In the genomic region with DNA sequence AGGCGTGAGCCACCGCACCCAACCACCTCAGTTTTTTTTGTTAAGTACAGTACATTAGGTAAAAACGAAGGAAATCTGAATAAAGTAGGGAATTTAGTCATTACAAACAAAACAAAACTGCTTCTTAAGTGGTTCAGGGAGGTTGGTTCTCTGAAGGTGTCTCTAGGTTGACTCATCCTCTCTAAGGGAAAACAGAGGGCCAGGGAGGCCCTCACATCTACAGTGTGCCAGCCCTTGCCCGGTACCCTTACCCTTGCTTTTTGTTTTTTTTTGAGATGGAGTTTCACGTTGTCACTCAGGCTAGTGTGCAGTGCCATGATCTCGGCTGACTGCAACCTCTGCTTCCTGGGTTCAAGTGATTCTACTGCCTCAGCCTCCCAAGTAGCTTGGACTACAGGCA, we compare ENCODE assay signal across 24 cellular contexts. TPM values are rescaled to one million over a fixed set of nuclear protein-coding genes. Genes with fewer than 3 reads are reported as not detected.
DNase-seq lines count a peak whose midpoint lies in the region; ATAC-seq and TF ChIP-seq lines count a peak whose summit lies in the region.
"Had no signal": no experiment of that assay in that cellular context is flagged by ENCODE, and none has a peak within 500 bp of the region (broad histone marks: within the 10 kb centered on the region; RNA-seq: fewer than 3 reads in every experiment).

No MANE protein-coding gene starts in this region.

- no peaks in the 10 kb centered on the region for H3K9me3 Mint-ChIP-seq in activated CD8-positive, alpha-beta memory T cell treated with anti-CD3 and anti-CD28 coated beads, Interleukin-2, amount 10 ng/mL, durations not matched to agents 7 days and 5 days (ENCODE audit: low read depth)
- peaks cover 5% of the 10 kb centered on the region in 2 donors for H3K9me3 Mint-ChIP-seq in stimulated activated naive B cell treated with anti-CD40 and anti-IgM and Interleukin-4, amounts not matched to agents 10 μg/mL and 1 μg/mL and 100 μg/mL, for 72 hours
- H3K9me3 Mint-ChIP-seq: activated B cell treated with CpG ODN at 0.5 μM for 24 hours had no signal

- ATAC-seq in activated CD8-positive, alpha-beta memory T cell treated with anti-CD3 and anti-CD28 coated beads, Interleukin-2, amount 10 ng/mL, durations not matched to agents 7 days and 5 days = no peak
- ATAC-seq in SK-N-SH treated with all-trans-retinoic acid at 6 μM for 48 hours (0 out of 3 replicates have a peak, but pooled peaks have one; percentile 16), foreskin keratinocyte (no peak), HG03045 (IDR thresholded peaks at IDR 0.05; ENCODE audit: unreplicated experiment) (no peak)
- no peak for ATAC-seq in stimulated activated naive B cell treated with anti-CD40 and anti-IgM and Interleukin-4, amounts not matched to agents 10 μg/mL and 1 μg/mL and 100 μg/mL, for 72 hours (replicated peaks)
- ATAC-seq: gastroesophageal sphincter; left cardiac atrium; natural killer cell treated with Interleukin-12 subunit alpha and Interleukin-12 subunit beta and Interleukin-15 and Interleukin-18, amount 100 ng/mL, for 72 hours had no signal

- peak overlapping the region; percentile 31 to 100 for H3K27ac ChIP-seq in ascending aorta
- H3K27ac ChIP-seq in foreskin keratinocyte = no peak overlapping the region
- H3K27ac ChIP-seq: C4-2B had no signal

- peaks cover 48% of the 10 kb centered on the region for H3K4me1 Mint-ChIP-seq in activated CD8-positive, alpha-beta memory T cell treated with anti-CD3 and anti-CD28 coated beads, Interleukin-2, amount 10 ng/mL, durations not matched to agents 7 days and 5 days
- H3K4me1 Mint-ChIP-seq in stimulated activated naive B cell treated with anti-CD40 and anti-IgM and Interleukin-4, amounts not matched to agents 10 μg/mL and 1 μg/mL and 100 μg/mL, for 72 hours = peaks cover 28 to 66% of the 10 kb centered on the region in 2 donors

- peak overlapping the region; percentile 47 for H3K27ac Mint-ChIP-seq in activated CD8-positive, alpha-beta memory T cell treated with anti-CD3 and anti-CD28 coated beads, Interleukin-2, amount 10 ng/mL, durations not matched to agents 7 days and 5 days
- peak overlapping the region; percentile 42 for H3K27ac Mint-ChIP-seq in stimulated activated naive B cell treated with anti-CD40 and anti-IgM and Interleukin-4, amounts not matched to agents 10 μg/mL and 1 μg/mL and 100 μg/mL, for 72 hours
- H3K27ac Mint-ChIP-seq: activated B cell treated with CpG ODN at 0.5 μM for 24 hours; natural killer cell treated with Interleukin-12 subunit alpha and Interleukin-12 subunit beta and Interleukin-15 and Interleukin-18, amount 100 ng/mL, for 72 hours; progenitor cell of endocrine pancreas had no signal

- TF ChIP-seq CTCF in ascending aorta (IDR thresholded peaks at IDR 0.05) (no peak), foreskin keratinocyte (conservative IDR thresholded peaks at IDR 0.05) (no peak)

- peaks cover 21% of the 10 kb centered on the region for H3K36me3 Mint-ChIP-seq in activated CD8-positive, alpha-beta memory T cell treated with anti-CD3 and anti-CD28 coated beads, Interleukin-2, amount 10 ng/mL, durations not matched to agents 7 days and 5 days
- H3K36me3 Mint-ChIP-seq in stimulated activated naive B cell treated with anti-CD40 and anti-IgM and Interleukin-4, amounts not matched to agents 10 μg/mL and 1 μg/mL and 100 μg/mL, for 72 hours = peaks cover 16 to 26% of the 10 kb centered on the region in 2 donors
- H3K36me3 Mint-ChIP-seq: natural killer cell treated with Interleukin-12 subunit alpha and Interleukin-12 subunit beta and Interleukin-15 and Interleukin-18, amount 100 ng/mL, for 72 hours had no signal

- H3K4me3 ChIP-seq in ascending aorta = no peak overlapping the region
- H3K4me3 ChIP-seq: gastroesophageal sphincter had no signal

- H3K4me1 ChIP-seq in ascending aorta (peaks cover 17 to 40% of the 10 kb centered on the region in 2 donors), foreskin keratinocyte (no peaks in the 10 kb centered on the region)

- H3K27me3 Mint-ChIP-seq in activated CD8-positive, alpha-beta memory T cell treated with anti-CD3 and anti-CD28 coated beads, Interleukin-2, amount 10 ng/mL, durations not matched to agents 7 days and 5 days = no peaks in the 10 kb centered on the region
- no peaks in the 10 kb centered on the region for H3K27me3 Mint-ChIP-seq in stimulated activated naive B cell treated with anti-CD40 and anti-IgM and Interleukin-4, amounts not matched to agents 10 μg/mL and 1 μg/mL and 100 μg/mL, for 72 hours
- H3K27me3 Mint-ChIP-seq: activated B cell treated with CpG ODN at 0.5 μM for 24 hours; natural killer cell treated with Interleukin-12 subunit alpha and Interleukin-12 subunit beta and Interleukin-15 and Interleukin-18, amount 100 ng/mL, for 72 hours; progenitor cell of endocrine pancreas had no signal

- intact Hi-C loops in ascending aorta (cut with DNase I) = no loop called here

- no peaks in the 10 kb centered on the region for H3K36me3 ChIP-seq in ascending aorta
- H3K36me3 ChIP-seq: gastroesophageal sphincter had no signal

- no peak for DNase-seq in activated CD8-positive, alpha-beta memory T cell treated with anti-CD3 and anti-CD28 coated beads, Interleukin-2, amount 10 ng/mL, durations not matched to agents 7 days and 5 days
- no peak for DNase-seq in activated CD8-positive, alpha-beta memory T cell treated with anti-CD3 and anti-CD28 coated beads for 24 hours
- DNase-seq in ascending aorta (ENCODE audit: low spot score in 2 of 2) (no peak), foreskin keratinocyte (no peak), HPDE6-E6E7 (ENCODE audit: extremely low spot score) (no peak)
- no peak for DNase-seq in stimulated activated naive B cell treated with anti-CD40 and anti-IgM and Interleukin-4, amounts not matched to agents 10 μg/mL and 1 μg/mL and 100 μg/mL, for 72 hours
- DNase-seq: ACHN; activated B cell treated with CpG ODN at 0.5 μM for 24 hours; amygdala; central memory CD4-positive, alpha-beta T cell; GF-D8; left cardiac atrium; NCI-H1417; NCI-H2171; NCI-H69; SIG-M5; small intestine; stimulated activated CD4-positive, alpha-beta T cell treated with anti-CD3 and anti-CD28 coated beads, Interleukin-2, amount 100 ng/mL, for 48 hours had no signal

- H3K4me3 Mint-ChIP-seq in activated CD8-positive, alpha-beta memory T cell treated with anti-CD3 and anti-CD28 coated beads, Interleukin-2, amount 10 ng/mL, durations not matched to agents 7 days and 5 days = no peak overlapping the region
- no peak overlapping the region for H3K4me3 Mint-ChIP-seq in stimulated activated naive B cell treated with anti-CD40 and anti-IgM and Interleukin-4, amounts not matched to agents 10 μg/mL and 1 μg/mL and 100 μg/mL, for 72 hours
- H3K4me3 Mint-ChIP-seq: activated B cell treated with CpG ODN at 0.5 μM for 24 hours; natural killer cell treated with Interleukin-12 subunit alpha and Interleukin-12 subunit beta and Interleukin-15 and Interleukin-18, amount 100 ng/mL, for 72 hours had no signal

- CTCF ChIA-PET in activated CD8-positive, alpha-beta memory T cell treated with anti-CD3 and anti-CD28 coated beads, Interleukin-2, amount 10 ng/mL, durations not matched to agents 7 days and 5 days (lab: Charles Lee) = interaction anchor here (1.7 kb wide), 2 partner anchors 18 to 19 kb away, joined by 5 to 11 read pairs; no protein-coding TSS in a partner anchor

- no peaks in the 10 kb centered on the region for H3K9me3 ChIP-seq in ascending aorta
- H3K9me3 ChIP-seq: gastroesophageal sphincter had no signal

- H3K27me3 ChIP-seq in ascending aorta (no peaks in the 10 kb centered on the region), foreskin keratinocyte (no peaks in the 10 kb centered on the region)
- H3K27me3 ChIP-seq: gastroesophageal sphincter had no signal

TF ChIP-seq in SK-N-SH treated with all-trans-retinoic acid at 6 μM for 48 hours, 23 proteins besides CTCF, POLR2A, EP300 and RAD21 (continues in another document):
- no peak for TF ChIP-seq RARB (CRISPR knock-in tag; IDR thresholded peaks at IDR 0.05)
- TF ChIP-seq, protein P1, sequence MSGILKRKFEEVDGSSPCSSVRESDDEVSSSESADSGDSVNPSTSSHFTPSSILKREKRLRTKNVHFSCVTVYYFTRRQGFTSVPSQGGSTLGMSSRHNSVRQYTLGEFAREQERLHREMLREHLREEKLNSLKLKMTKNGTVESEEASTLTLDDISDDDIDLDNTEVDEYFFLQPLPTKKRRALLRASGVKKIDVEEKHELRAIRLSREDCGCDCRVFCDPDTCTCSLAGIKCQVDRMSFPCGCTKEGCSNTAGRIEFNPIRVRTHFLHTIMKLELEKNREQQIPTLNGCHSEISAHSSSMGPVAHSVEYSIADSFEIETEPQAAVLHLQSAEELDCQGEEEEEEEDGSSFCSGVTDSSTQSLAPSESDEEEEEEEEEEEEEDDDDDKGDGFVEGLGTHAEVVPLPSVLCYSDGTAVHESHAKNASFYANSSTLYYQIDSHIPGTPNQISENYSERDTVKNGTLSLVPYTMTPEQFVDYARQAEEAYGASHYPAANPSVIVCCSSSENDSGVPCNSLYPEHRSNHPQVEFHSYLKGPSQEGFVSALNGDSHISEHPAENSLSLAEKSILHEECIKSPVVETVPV (CRISPR knock-in tag; IDR thresholded peaks at IDR 0.05) = no peak
- TF ChIP-seq ISL1 (CRISPR knock-in tag; IDR thresholded peaks at IDR 0.05) = no peak
- TF ChIP-seq SNAI2 (CRISPR knock-in tag; IDR thresholded peaks at IDR 0.05) = no peak
- no peak for TF ChIP-seq ZC3H10 (CRISPR knock-in tag; IDR thresholded peaks at IDR 0.05)
- TF ChIP-seq PPARA (CRISPR knock-in tag; IDR thresholded peaks at IDR 0.05; ENCODE audit: borderline replicate concordance) = no peak
- no peak for TF ChIP-seq TCF4 (CRISPR knock-in tag; IDR thresholded peaks at IDR 0.05; ENCODE audit: borderline replicate concordance)
- TF ChIP-seq CSDC2 (CRISPR knock-in tag; IDR thresholded peaks at IDR 0.05) = no peak
- no peak for TF ChIP-seq ZFP30 (CRISPR knock-in tag; IDR thresholded peaks at IDR 0.05)
- TF ChIP-seq ZFP3 (CRISPR knock-in tag; IDR thresholded peaks at IDR 0.05) = no peak

RNA-seq across cellular contexts. Expression of a gene that starts 17.2 kb away (rescaled TPM):
- 100 to 1,000 TPM; 498 to 501 TPM for total RNA-seq in activated CD8-positive, alpha-beta memory T cell treated with anti-CD3 and anti-CD28 coated beads, Interleukin-2, amount 10 ng/mL, durations not matched to agents 7 days and 5 days
- 3,570 TPM for total RNA-seq in ascending aorta
- total RNA-seq in foreskin keratinocyte = 35.0 and 36.9 TPM in 2 replicates
- polyA plus RNA-seq in foreskin keratinocyte = 47.1 and 47.7 TPM in 2 replicates

RNA-seq across cellular contexts. Expression of a gene that starts 24.3 kb away (rescaled TPM):
- total RNA-seq in activated CD8-positive, alpha-beta memory T cell treated with anti-CD3 and anti-CD28 coated beads, Interleukin-2, amount 10 ng/mL, durations not matched to agents 7 days and 5 days = 100 to 1,000 TPM; 209 to 236 TPM
- 62.5 TPM for total RNA-seq in ascending aorta
- 234 and 242 TPM in 2 replicates for total RNA-seq in foreskin keratinocyte
- 365 and 374 TPM in 2 replicates for polyA plus RNA-seq in foreskin keratinocyte

RNA-seq across cellular contexts. Expression of a gene that starts 24.3 kb away (rescaled TPM):
- 1 to 10 TPM; 2.2 to 3.1 TPM for total RNA-seq in activated CD8-positive, alpha-beta memory T cell treated with anti-CD3 and anti-CD28 coated beads, Interleukin-2, amount 10 ng/mL, durations not matched to agents 7 days and 5 days
- 51.2 TPM for total RNA-seq in ascending aorta
- total RNA-seq in foreskin keratinocyte = 0.03 and 0.04 TPM in 2 replicates
- not detected in 2 replicates for polyA plus RNA-seq in foreskin keratinocyte

RNA-seq across cellular contexts. Expression of a gene that starts 41.8 kb away (rescaled TPM):
- total RNA-seq in activated CD8-positive, alpha-beta memory T cell treated with anti-CD3 and anti-CD28 coated beads, Interleukin-2, amount 10 ng/mL, durations not matched to agents 7 days and 5 days = 10 to 100 TPM; 35.5 to 44.7 TPM
- total RNA-seq in ascending aorta (14.8 TPM), foreskin keratinocyte (4.5 and 6.4 TPM in 2 replicates)
- 2.9 and 4.2 TPM in 2 replicates for polyA plus RNA-seq in foreskin keratinocyte

Comparison
In these comparisons a context has a peak if more than half of its experiments do, and no peak if none do; other contexts are left out.
1. RNA of a gene that starts 17.2 kb away (total RNA-seq): 3,570 TPM in ascending aorta (single experiment) and 498 to 501 TPM in activated CD8-positive, alpha-beta memory T cell treated with anti-CD3 and anti-CD28 coated beads, Interleukin-2, amount 10 ng/mL, durations not matched to agents 7 days and 5 days; 35.0 to 36.9 TPM in foreskin keratinocyte; every median in the first group is over 10 times any median in the second.
2. RNA of a gene that starts 24.3 kb away (total RNA-seq): 51.2 TPM in ascending aorta (single experiment); 2.2 to 3.1 TPM in activated CD8-positive, alpha-beta memory T cell treated with anti-CD3 and anti-CD28 coated beads, Interleukin-2, amount 10 ng/mL, durations not matched to agents 7 days and 5 days and 0.03 to 0.04 TPM in foreskin keratinocyte; every median in the first group is over 10 times any median in the second.